ENCODE assay signal across 8 cellular contexts in genomic region chr7:76549025-76549854, GRCh38. TPM values are rescaled to one million over a fixed set of nuclear protein-coding genes. Genes with fewer than 3 reads are reported as not detected.
DNase-seq lines count a peak whose midpoint lies in the region; ATAC-seq and TF ChIP-seq lines count a peak whose summit lies in the region.
"Not testable (repeated sequence)": the region's sequence is repeated elsewhere in the genome, so short reads cannot be mapped to it uniquely, and the experiment has no call there.

No MANE protein-coding gene starts in this region.

- TF ChIP-seq CTCF in suprapubic skin (IDR thresholded peaks at IDR 0.05): not testable (repeated sequence)

- H3K4me1 ChIP-seq in suprapubic skin: not testable (repeated sequence)

- H3K36me3 ChIP-seq in suprapubic skin: not testable (repeated sequence)

- DNase-seq in NAMALWA (ENCODE audit: low spot score) (peak; percentile 98), SK-N-DZ (ENCODE audit: low spot score) (peak; percentile 96), glomerular visceral epithelial cell (ENCODE audit: extremely low spot score) (peak; percentile 87), occipital lobe (lab: John Stamatoyannopoulos, UW) (peak; percentile 79), suprapubic skin (ENCODE audit: low spot score in 2 of 2) (peak; percentile 92 to 93)
- peak; percentile 92 for DNase-seq in activated naive CD4-positive, alpha-beta T cell treated with anti-CD3 and anti-CD28 coated beads, Interleukin-2, amount 50 U/mL, for 16 hours

- peak in 1 of 2 donors; percentile 65 for TF ChIP-seq POLR2A in suprapubic skin (IDR thresholded peaks at IDR 0.05)

- WGBS in suprapubic skin: 0% methylated on average over 22 of the region's 71 CpGs

- H3K27me3 ChIP-seq in suprapubic skin: not testable (repeated sequence)

- H3K27ac ChIP-seq in suprapubic skin: peak overlapping the region; percentile 93

- peak; percentile 99 for ATAC-seq in HG02571 (IDR thresholded peaks at IDR 0.05; ENCODE audit: unreplicated experiment)

- H3K4me3 ChIP-seq in GM08714 (ENCODE audit: low read length) (peak overlapping the region; percentile 99), suprapubic skin (peak overlapping the region; percentile 95)

- not testable (repeated sequence) for TF ChIP-seq EP300 in suprapubic skin (IDR thresholded peaks at IDR 0.05)

- not testable (repeated sequence) for H3K9me3 ChIP-seq in suprapubic skin

RNA-seq across cellular contexts. Expression of gene SPDYE16, which starts 6.1 kb away (rescaled TPM):
- 0.38 TPM in 1 of 2 replicates, not detected in the other for polyA plus RNA-seq in SK-N-DZ (2014; cell fraction: cytosol; rRNA removed)
- 0.21 and 2.3 TPM in 2 replicates for polyA plus RNA-seq in SK-N-DZ (2014; cell fraction: nucleus; rRNA removed)
- not detected for total RNA-seq in occipital lobe
- total RNA-seq in suprapubic skin: 1 to 10 TPM in 1 of 4 donors, not detected in 3; 3.6 TPM

RNA-seq across cellular contexts. Expression of gene UPK3B, which starts 38.9 kb away (rescaled TPM):
- 0.41 and 3.0 TPM in 2 replicates for polyA plus RNA-seq in SK-N-DZ (2014; cell fraction: cytosol; rRNA removed)
- 0.35 and 2.5 TPM in 2 replicates for polyA plus RNA-seq in SK-N-DZ (2014; cell fraction: nucleus; rRNA removed)
- total RNA-seq in occipital lobe (not detected), suprapubic skin (10 to 100 TPM in 2 of 4 donors, 1 to 10 TPM in 2; 6.0 to 43.9 (median 8.9) TPM)

Comparison
In these comparisons a context has a peak if more than half of its experiments do, and no peak if none do; other contexts are left out.
1. Peak in every context shown above with its lines: DNase-seq, ATAC-seq, H3K4me3 ChIP-seq and H3K27ac ChIP-seq.